Comparison of ENCODE assay signal across 8 cellular contexts in genomic region chr7:37031571-37032257, GRCh38.
DNase-seq lines count a peak whose midpoint lies in the region; ATAC-seq and TF ChIP-seq lines count a peak whose summit lies in the region.

No MANE protein-coding gene starts in this region.

- no peak overlapping the region for H2BK5ac ChIP-seq in mesenchymal stem cell (ENCODE audit: low read depth, low read length, poor library complexity, severe bottlenecking)

- peaks cover 5% of the 10 kb centered on the region for H3K4me1 ChIP-seq in endodermal cell (ENCODE audit: control insufficient read depth, insufficient read depth, low read length)
- peaks cover 4% of the 10 kb centered on the region for H3K4me1 ChIP-seq in mesenchymal stem cell (ENCODE audit: control insufficient read depth, insufficient read depth, low read depth, low read length)
- H3K4me1 ChIP-seq in Karpas-422 (ENCODE audit: low read length) = no peaks in the 10 kb centered on the region

- no peak overlapping the region for H3K4me2 ChIP-seq in mesenchymal stem cell (ENCODE audit: low read length, poor library complexity, severe bottlenecking)
- no peak overlapping the region for H3K4me2 ChIP-seq in Karpas-422 (ENCODE audit: low read depth, low read length, poor library complexity, severe bottlenecking)

- no peaks in the 10 kb centered on the region for H3K9me2 ChIP-seq in Karpas-422 (replicated peaks; ENCODE audit: insufficient read depth, low read length)

- peaks cover 12% of the 10 kb centered on the region for H3K36me3 ChIP-seq in endodermal cell (ENCODE audit: control insufficient read depth, insufficient read depth, low read length)
- no peaks in the 10 kb centered on the region for H3K36me3 ChIP-seq in mesenchymal stem cell (ENCODE audit: control insufficient read depth in 1 of 2, insufficient read depth in 2 of 2, low read depth in 1 of 2, low read length in 2 of 2)
- H3K36me3 ChIP-seq in Karpas-422 (ENCODE audit: insufficient read depth, low read length) = no peaks in the 10 kb centered on the region

- H3K79me1 ChIP-seq in mesenchymal stem cell (replicated peaks; ENCODE audit: low read length, poor library complexity, severe bottlenecking) = no peaks in the 10 kb centered on the region

- H3K4me3 Mint-ChIP-seq in endodermal cell = no peak overlapping the region

- H3K27me3 ChIP-seq in endodermal cell (ENCODE audit: control insufficient read depth, insufficient read depth, low read length, poor library complexity, severe bottlenecking) (no peaks in the 10 kb centered on the region), mesenchymal stem cell (ENCODE audit: control insufficient read depth in 1 of 2, insufficient read depth in 1 of 2, low read length in 2 of 2) (no peaks in the 10 kb centered on the region), Karpas-422 (ENCODE audit: low read length) (no peaks in the 10 kb centered on the region)

- H2BK12ac ChIP-seq in mesenchymal stem cell (ENCODE audit: low read length in 2 of 2) = no peak overlapping the region

- no peak overlapping the region for H2BK120ac ChIP-seq in mesenchymal stem cell (ENCODE audit: low read depth, low read length)

- H3K36me3 Mint-ChIP-seq in endodermal cell (ENCODE audit: low read depth) = peaks cover 11% of the 10 kb centered on the region

- no peak for TF ChIP-seq CTCF in endodermal cell (conservative IDR thresholded peaks at IDR 0.05)

- DNase-seq in COR-L47 (lab: John Stamatoyannopoulos, UW) = peak; percentile 84
- DNase-seq in MV-4-11 (lab: John Stamatoyannopoulos, UW) = peak; percentile 94
- peak; percentile 63 for DNase-seq in activated CD4-positive, alpha-beta T cell treated with anti-CD3 and anti-CD28 coated beads for 48 hours
- DNase-seq in endodermal cell = peak; percentile 84
- peak; percentile 99 for DNase-seq in mesenchymal stem cell
- peak; percentile 52 for DNase-seq in stimulated activated CD8-positive, alpha-beta memory T cell treated with anti-CD3 and anti-CD28 coated beads, Interleukin-4, amount 100 ng/mL, for 48 hours
- DNase-seq in Karpas-422 = no peak

- WGBS in endodermal cell (ENCODE audit: insufficient coverage in 1 of 2, insufficient read length in 1 of 2), 2 experiments = 63 to 64% methylated on average over 2 to 9 of the region's 9 CpGs
- 0% methylated on average over 6 of the region's 9 CpGs for WGBS in mesenchymal stem cell

- H3K79me2 ChIP-seq in Karpas-422 (ENCODE audit: low read length) = no peaks in the 10 kb centered on the region

- H3K27ac ChIP-seq in endodermal cell (ENCODE audit: low read depth, low read length) (peak overlapping the region; percentile 82), mesenchymal stem cell (ENCODE audit: low read length, poor library complexity, severe bottlenecking) (peak overlapping the region; percentile 83), Karpas-422 (ENCODE audit: low read length) (no peak overlapping the region)

- no peak overlapping the region for H4K91ac ChIP-seq in mesenchymal stem cell (ENCODE audit: low read length)

- ATAC-seq in HG03342 (IDR thresholded peaks at IDR 0.05; ENCODE audit: unreplicated experiment) = no peak

- H3K27ac Mint-ChIP-seq in endodermal cell = peak overlapping the region; percentile 89

- H2AFZ ChIP-seq in mesenchymal stem cell (ENCODE audit: low read depth, low read length) = no peak overlapping the region
- H2AFZ ChIP-seq in Karpas-422 (ENCODE audit: low read length) = no peak overlapping the region

- no peak overlapping the region for H3K14ac ChIP-seq in mesenchymal stem cell (ENCODE audit: low read length in 2 of 2)

- H4K20me1 ChIP-seq in Karpas-422 (ENCODE audit: insufficient read depth, low read depth, low read length) = no peaks in the 10 kb centered on the region

- no peak overlapping the region for H3K4ac ChIP-seq in mesenchymal stem cell (ENCODE audit: low read depth in 1 of 2, low read length in 2 of 2)

- no peaks in the 10 kb centered on the region for H3K27me3 Mint-ChIP-seq in endodermal cell (ENCODE audit: insufficient read depth)

- H3K9me3 ChIP-seq in endodermal cell (ENCODE audit: control insufficient read depth, low read length) = no peaks in the 10 kb centered on the region
- H3K9me3 ChIP-seq in mesenchymal stem cell (ENCODE audit: control insufficient read depth, low read length) = no peaks in the 10 kb centered on the region
- no peaks in the 10 kb centered on the region for H3K9me3 ChIP-seq in Karpas-422 (ENCODE audit: low read length)

- H3K23ac ChIP-seq in mesenchymal stem cell (ENCODE audit: low read length in 2 of 2) = no peak overlapping the region

- no peak overlapping the region for H2BK15ac ChIP-seq in mesenchymal stem cell (ENCODE audit: low read depth, poor library complexity, severe bottlenecking)

- H3K4me1 Mint-ChIP-seq in endodermal cell = peaks cover 24% of the 10 kb centered on the region

- H2AK5ac ChIP-seq in mesenchymal stem cell (ENCODE audit: low read length, severe bottlenecking) = peak overlapping the region; percentile 72

- no peak overlapping the region for H4K8ac ChIP-seq in mesenchymal stem cell (ENCODE audit: low read length)

- peak overlapping the region in 1 of 2 experiments; percentile 35 for H3K18ac ChIP-seq in mesenchymal stem cell (ENCODE audit: low read depth in 1 of 2, low read length in 2 of 2)

- H3K4me3 ChIP-seq in endodermal cell (ENCODE audit: low read length) (no peak overlapping the region), mesenchymal stem cell (ENCODE audit: insufficient read depth in 1 of 2, low read depth in 1 of 2, low read length in 2 of 2) (peak overlapping the region in 1 of 2 experiments; percentile 25), Karpas-422 (ENCODE audit: low read length) (no peak overlapping the region)

- no peaks in the 10 kb centered on the region for H3K9me3 Mint-ChIP-seq in endodermal cell

- H3K9ac ChIP-seq in endodermal cell (ENCODE audit: extremely low read depth, low read length, poor library complexity, severe bottlenecking) = no peak overlapping the region
- H3K9ac ChIP-seq in mesenchymal stem cell (ENCODE audit: low read length) = peak overlapping the region; percentile 32
- H3K9ac ChIP-seq in Karpas-422 (ENCODE audit: low read length) = no peak overlapping the region
